15 cellular contexts compared by ENCODE assay signal in genomic region chr11:29334781-29335140, GRCh38.
A peak's percentile ranks its signal among the peaks of the same experiment; 100 is the strongest.
DNase-seq lines count a peak whose midpoint lies in the region; ATAC-seq, FAIRE-seq and TF ChIP-seq lines count a peak whose summit lies in the region.
"Had no signal": no experiment of that assay in that cellular context is flagged by ENCODE, and none has a peak within 500 bp of the region (broad histone marks: within the 10 kb centered on the region; RNA-seq: fewer than 3 reads in every experiment).

No MANE protein-coding gene starts in this region.

- peak overlapping the region; percentile 25; the same call in 1 of the 2 replicates for H3K56ac ChIP-seq in IMR-90 (ENCODE audit: extremely low read depth, insufficient read depth, low read length)

- H4K20me1 ChIP-seq in IMR-90 (ENCODE audit: insufficient read depth, low read length), result no peaks in the 10 kb centered on the region
- H4K20me1 ChIP-seq in osteoblast (ENCODE audit: insufficient read depth, low read length), result no peaks in the 10 kb centered on the region

- peak overlapping the region; percentile 94 for H2BK20ac ChIP-seq in IMR-90 (ENCODE audit: low read depth, low read length)

- H2AK5ac ChIP-seq in IMR-90 (ENCODE audit: low read depth, low read length), result no peak overlapping the region

- peak overlapping the region; percentile 97 for H2BK120ac ChIP-seq in IMR-90 (ENCODE audit: low read depth, low read length)

- H4K8ac ChIP-seq in IMR-90 (ENCODE audit: low read depth in 2 of 2, low read length in 2 of 2), result peak overlapping the region; percentile 75 to 82

- TF ChIP-seq RAD21 in A549 (conservative IDR thresholded peaks at IDR 0.05 in 1 of 2, IDR thresholded peaks at IDR 0.05 in 1 of 2) (no peak), IMR-90 (IDR thresholded peaks at IDR 0.05; ENCODE audit: low read length) (no peak)

- 11% methylated on average over 1 of the region's 1 CpG for WGBS in A549 (ENCODE audit: missing lambda C conversion rate)
- no CpG with 5 or more reads among the region's 1 CpG for WGBS in IMR-90 (ENCODE audit: extremely low coverage in 2 of 2, insufficient read length in 1 of 2), 2 experiments

- no peaks in the 10 kb centered on the region; the same call in 1 of the 2 replicates for H3K9me1 ChIP-seq in IMR-90 (ENCODE audit: insufficient read depth, low read length)

- H3K4me3 Mint-ChIP-seq in stimulated activated effector memory CD8-positive, alpha-beta T cell treated with anti-CD3 and anti-CD28 coated beads, Interleukin-12 subunit alpha, Interleukin-12 subunit beta, amount 100 ng/mL, for 72 hours, result no peak overlapping the region
- H3K4me3 Mint-ChIP-seq: CD4-positive, alpha-beta memory T cell; IgD-negative memory B cell had no signal

- H3K27me3 ChIP-seq in IMR-90 (ENCODE audit: control insufficient read depth, insufficient read depth, low read length) (no peaks in the 10 kb centered on the region), osteoblast (ENCODE audit: insufficient read depth, low read length) (no peaks in the 10 kb centered on the region), uterus (no peaks in the 10 kb centered on the region)
- H3K27me3 ChIP-seq: BE2C had no signal

- ATAC-seq in A549 (no peak), IMR-90 (ENCODE audit: low read depth) (0 out of 2 replicates have a peak, but pooled peaks have one; percentile 2)
- ATAC-seq in stimulated activated effector memory CD8-positive, alpha-beta T cell treated with anti-CD3 and anti-CD28 coated beads, Interleukin-12 subunit alpha, Interleukin-12 subunit beta, amount 100 ng/mL, for 72 hours, result no peak

- no peaks in the 10 kb centered on the region for H3K36me3 ChIP-seq in IMR-90 (ENCODE audit: control insufficient read depth, insufficient read depth, low read length)
- H3K36me3 ChIP-seq in osteoblast (ENCODE audit: insufficient read depth, low read length), result no peaks in the 10 kb centered on the region
- no peaks in the 10 kb centered on the region for H3K36me3 ChIP-seq in uterus
- H3K36me3 ChIP-seq: BE2C had no signal

- H3K9me3 ChIP-seq in A549 (peaks cover 3% of the 10 kb centered on the region; the same call in 1 of the 3 replicates), IMR-90 (ENCODE audit: control insufficient read depth, insufficient read depth, low read length) (no peaks in the 10 kb centered on the region), osteoblast (ENCODE audit: low read depth, low read length) (no peaks in the 10 kb centered on the region), uterus (no peaks in the 10 kb centered on the region)
- H3K9me3 ChIP-seq: BE2C had no signal

- H3K4me2 ChIP-seq in A549 (no peak overlapping the region), IMR-90 (ENCODE audit: low read depth, low read length) (no peak overlapping the region), osteoblast (ENCODE audit: insufficient read depth, low read length) (no peak overlapping the region)

- peaks cover 0 to 6% of the 10 kb centered on the region in 2 experiments; a peak in 1 of 4 replicates for H3K79me1 ChIP-seq in IMR-90 (ENCODE audit: low read depth in 1 of 2, low read length in 2 of 2)

- H3K4me3 ChIP-seq in A549 (no peak overlapping the region), IMR-90 (ENCODE audit: insufficient read depth, low read depth, low read length) (no peak overlapping the region), osteoblast (ENCODE audit: insufficient read depth, low read length) (no peak overlapping the region), uterus (no peak overlapping the region)
- H3K4me3 ChIP-seq: GM12878 had no signal

- no peaks in the 10 kb centered on the region for H3K36me3 Mint-ChIP-seq in stimulated activated effector memory CD8-positive, alpha-beta T cell treated with anti-CD3 and anti-CD28 coated beads, Interleukin-12 subunit alpha, Interleukin-12 subunit beta, amount 100 ng/mL, for 72 hours
- H3K36me3 Mint-ChIP-seq: CD4-positive, alpha-beta memory T cell; IgD-negative memory B cell had no signal

- no peak for DNase-seq in A549 (ENCODE audit: low read depth in 1 of 2, low spot score in 1 of 2)
- DNase-seq in IMR-90, result peak; percentile 37
- DNase-seq in kidney glomerular epithelial cell (lab: John Stamatoyannopoulos, UW), result peak; percentile 14
- no peak for DNase-seq in osteoblast (ENCODE audit: insufficient read length, low spot score, missing footprints)
- DNase-seq in HPDE6-E6E7 (ENCODE audit: extremely low spot score), result no peak
- DNase-seq in uterus, result no peak
- DNase-seq in OCI-M2 (lab: John Stamatoyannopoulos, UW; ENCODE audit: unreplicated experiment), result no peak
- DNase-seq in stimulated activated effector memory CD8-positive, alpha-beta T cell treated with anti-CD3 and anti-CD28 coated beads, Interleukin-12 subunit alpha, Interleukin-12 subunit beta, amount 100 ng/mL, for 72 hours (ENCODE audit: low spot score in 2 of 2), result no peak
- DNase-seq: BE2C; CD4-positive, alpha-beta memory T cell; DMS79 had no signal

- H3K23ac ChIP-seq in IMR-90 (ENCODE audit: low read depth, low read length), result no peak overlapping the region

- POLR2A ChIA-PET in A549 (lab: Yijun Ruan, JAX), result interaction anchor here (1.1 to 1.7 kb wide), 3 partner anchors 1227 to 1635 kb away, joined by 3 to 8 read pairs (median 4); partner anchors contain the start of genes BDNF, KIF18A and METTL15
- POLR2A ChIA-PET in IMR-90 (lab: Charles Lee; ENCODE audit: unreplicated experiment), result interaction anchor here (0.6 kb wide), 1 partner anchor 175 kb away, joined by 3 read pairs; no protein-coding TSS in a partner anchor

- intact Hi-C loops in IMR-90 (cut with micrococcal nuclease) (loop anchor here (1.0 to 10.0 kb wide), 13 partner anchors 216 to 1830 kb away; partner anchors contain the start of genes KIF18A, LIN7C and METTL15), uterus (cut with DNase I; ENCODE audit: low total_unique reads) (no loop called here)

- H2BK5ac ChIP-seq in IMR-90 (ENCODE audit: low read depth, low read length, poor library complexity, severe bottlenecking), result peak overlapping the region; percentile 98

- no peak overlapping the region for H3K27ac Mint-ChIP-seq in stimulated activated effector memory CD8-positive, alpha-beta T cell treated with anti-CD3 and anti-CD28 coated beads, Interleukin-12 subunit alpha, Interleukin-12 subunit beta, amount 100 ng/mL, for 72 hours
- H3K27ac Mint-ChIP-seq: CD4-positive, alpha-beta memory T cell; IgD-negative memory B cell had no signal

- no peaks in the 10 kb centered on the region for H3K79me2 ChIP-seq in osteoblast (ENCODE audit: insufficient read depth, low read length)

- in situ Hi-C loops in IMR-90 (cut with MboI; ENCODE audit: low sequenced_read_pairs), result loop anchor here (5.0 to 25.0 kb wide), 6 partner anchors 500 to 1822 kb away; partner anchors contain the start of genes BDNF, KIF18A, LIN7C and METTL15

- CTCF ChIA-PET in A549 (lab: Yijun Ruan, JAX), result interaction anchor here (0.6 to 3.1 kb wide), 25 partner anchors 9 to 1835 kb away, joined by 3 to 16 read pairs (median 4); partner anchors contain the start of gene BDNF
- CTCF ChIA-PET in IMR-90 (lab: Yijun Ruan, JAX), result interaction anchor here (0.7 to 1.4 kb wide), 5 partner anchors 8 to 1636 kb away, joined by 3 to 5 read pairs (median 3); no protein-coding TSS in a partner anchor

- BruUV-seq in IMR-90 (replicated peaks; lab: Mats Ljungman, UMichigan), result no TSS peak

- dilution Hi-C loops in IMR-90 (cut with HindIII; ENCODE audit: low sequenced_read_pairs, unreplicated experiment), result no loop called here

- peak overlapping the region; percentile 69 for H3K4ac ChIP-seq in IMR-90 (ENCODE audit: low read depth, low read length)

- TF ChIP-seq CTCF in A549 (IDR thresholded peaks at IDR 0.05), result no peak
- TF ChIP-seq CTCF in IMR-90 (conservative IDR thresholded peaks at IDR 0.05; ENCODE audit: low read depth, low read length), result no peak
- no peak for TF ChIP-seq CTCF in osteoblast (IDR thresholded peaks at IDR 0.05; ENCODE audit: extremely low read depth, low read depth, low read length)
- no peak for TF ChIP-seq CTCF in uterus (IDR thresholded peaks at IDR 0.05)

- H3K18ac ChIP-seq in IMR-90 (ENCODE audit: low read depth, low read length), result peak overlapping the region; percentile 93; the same call in 1 of the 2 replicates

- no peak overlapping the region; the same call in none of the 2 replicates for H3K14ac ChIP-seq in IMR-90 (replicated peaks; ENCODE audit: low read depth, low read length)

- H3K9me3 Mint-ChIP-seq in stimulated activated effector memory CD8-positive, alpha-beta T cell treated with anti-CD3 and anti-CD28 coated beads, Interleukin-12 subunit alpha, Interleukin-12 subunit beta, amount 100 ng/mL, for 72 hours, result peaks cover 16% of the 10 kb centered on the region

- no peak overlapping the region for H2AK9ac ChIP-seq in IMR-90 (replicated peaks; ENCODE audit: low read depth, low read length, poor library complexity)

- no peaks in the 10 kb centered on the region for H3K4me1 Mint-ChIP-seq in stimulated activated effector memory CD8-positive, alpha-beta T cell treated with anti-CD3 and anti-CD28 coated beads, Interleukin-12 subunit alpha, Interleukin-12 subunit beta, amount 100 ng/mL, for 72 hours
- H3K4me1 Mint-ChIP-seq: CD4-positive, alpha-beta memory T cell had no signal

- peak overlapping the region; percentile 11 to 83; a peak in 4 of 6 replicates for H3K27ac ChIP-seq in A549
- peak overlapping the region; percentile 93; the same call in 1 of the 2 replicates for H3K27ac ChIP-seq in IMR-90 (ENCODE audit: insufficient read depth, low read length)
- H3K27ac ChIP-seq in osteoblast (ENCODE audit: low read depth, low read length), result peak overlapping the region; percentile 80
- no peak overlapping the region for H3K27ac ChIP-seq in uterus
- H3K27ac ChIP-seq: 22Rv1, C4-2B had no signal

- no peak for FAIRE-seq in A549 (lab: Jason Lieb, UNC)
- FAIRE-seq: GM12878 had no signal

- H3K9ac ChIP-seq in IMR-90 (ENCODE audit: low read depth, low read length), result peak overlapping the region; percentile 54; the same call in 1 of the 2 replicates

- peak overlapping the region; percentile 78; the same call in 1 of the 3 replicates for H2BK15ac ChIP-seq in IMR-90 (ENCODE audit: low read depth, low read length)

- peaks cover 14% of the 10 kb centered on the region for H3K4me1 ChIP-seq in A549
- peaks cover 13% of the 10 kb centered on the region for H3K4me1 ChIP-seq in IMR-90 (ENCODE audit: control insufficient read depth, insufficient read depth, low read length)
- H3K4me1 ChIP-seq in osteoblast (ENCODE audit: insufficient read depth, low read length), result peaks cover 36% of the 10 kb centered on the region
- no peaks in the 10 kb centered on the region for H3K4me1 ChIP-seq in uterus
- H3K4me1 ChIP-seq: BE2C had no signal

- peak overlapping the region; percentile 51 for H4K91ac ChIP-seq in IMR-90 (ENCODE audit: insufficient read depth, low read depth, low read length)

- peak overlapping the region; percentile 70; the same call in 1 of the 2 replicates for H4K5ac ChIP-seq in IMR-90 (ENCODE audit: low read depth, low read length)

- no peak for TF ChIP-seq EP300 in A549 (IDR thresholded peaks at IDR 0.05)

- TF ChIP-seq POLR2A in A549 (IDR thresholded peaks at IDR 0.05; ENCODE audit: low read length), result no peak
- no peak for TF ChIP-seq POLR2A in IMR-90 (IDR thresholded peaks at IDR 0.05; ENCODE audit: low read depth, low read length)
- TF ChIP-seq POLR2A in uterus (IDR thresholded peaks at IDR 0.05), result no peak

- no peak overlapping the region for H2AFZ ChIP-seq in IMR-90 (replicated peaks; ENCODE audit: low read length, poor library complexity)
- H2AFZ ChIP-seq in osteoblast (ENCODE audit: low read length), result no peak overlapping the region

TF ChIP-seq in A549, 52 proteins besides CTCF, POLR2A, EP300 and RAD21 (continues in another document):
- no peak for TF ChIP-seq MAFK (IDR thresholded peaks at IDR 0.05; ENCODE audit: partially characterized antibody)

Comparison
In these comparisons a context has a peak if more than half of its experiments do, and no peak if none do; other contexts are left out.
1. DNase-seq: peak in IMR-90 (single experiment) and kidney glomerular epithelial cell (single experiment); none in A549 (0 of 2), osteoblast (single experiment), HPDE6-E6E7 (single experiment), uterus (0 of 2), OCI-M2 (single experiment) and stimulated activated effector memory CD8-positive, alpha-beta T cell treated with anti-CD3 and anti-CD28 coated beads, Interleukin-12 subunit alpha, Interleukin-12 subunit beta, amount 100 ng/mL, for 72 hours (0 of 2).
2. H3K27ac ChIP-seq: peak in A549 (2 of 2), IMR-90 (single experiment) and osteoblast (single experiment); none in uterus (0 of 2).